ENCODE assay signal across 11 cellular contexts in the genomic region with DNA sequence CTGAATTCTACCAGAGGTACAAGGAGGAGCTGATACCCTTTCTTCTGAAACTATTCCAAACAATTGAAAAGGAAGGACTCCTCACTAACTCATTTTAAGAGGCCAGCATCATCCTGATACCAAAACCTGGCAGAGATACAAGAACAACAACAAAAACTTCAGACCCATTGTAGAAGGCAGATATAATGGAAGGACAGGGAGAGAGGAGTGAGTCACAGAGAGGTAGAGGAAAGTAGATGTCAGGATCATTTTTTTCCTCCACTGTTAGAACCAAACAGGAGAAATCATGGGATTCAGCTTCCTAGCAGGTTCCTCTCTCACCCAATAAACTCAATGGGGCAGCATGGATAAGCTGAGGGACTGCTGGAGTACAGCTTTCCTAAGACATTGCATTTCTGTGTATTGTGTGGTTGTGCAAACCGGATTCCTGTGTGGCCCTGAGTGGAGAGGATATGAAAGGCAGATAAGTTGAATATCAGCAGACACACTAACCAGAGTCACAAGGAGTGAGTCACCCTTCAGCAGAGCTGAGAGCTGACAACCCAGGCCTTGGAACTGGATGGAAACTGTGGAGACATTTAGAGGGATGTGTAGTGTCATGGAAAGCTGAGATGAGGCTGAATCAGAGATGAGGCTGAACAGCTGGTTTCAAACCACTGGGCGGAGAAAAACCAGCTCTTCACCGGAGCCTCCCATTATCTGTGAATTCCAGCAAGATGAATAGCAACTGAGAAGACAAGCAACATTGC.
DNase-seq lines count a peak whose midpoint lies in the region; ATAC-seq and TF ChIP-seq lines count a peak whose summit lies in the region.
"Had no signal": no experiment of that assay in that cellular context is flagged by ENCODE, and none has a peak within 500 bp of the region (broad histone marks: within the 10 kb centered on the region; RNA-seq: fewer than 3 reads in every experiment).

No MANE protein-coding gene starts in this region.

- DNase-seq in H4 (ENCODE audit: low spot score) (peak; percentile 85), adipocyte (ENCODE audit: low read depth) (peak; percentile 91), heart right ventricle (peak in 1 of 2 donors; percentile 19), skeletal muscle cell (ENCODE audit: low read depth) (peak; percentile 98), NCI-H82 treated with DMSO at 0.1 percent for 48 hours (lab: John Stamatoyannopoulos, UW; ENCODE audit: unreplicated experiment) (no peak), SIG-M5 (lab: John Stamatoyannopoulos, UW) (no peak), spleen (no peak)
- DNase-seq: naive thymus-derived CD4-positive, alpha-beta T cell; NCI-H1105 had no signal

- H3K36me3 ChIP-seq in adipocyte (ENCODE audit: control insufficient read depth, insufficient read depth, low read length, severe bottlenecking) (no peaks in the 10 kb centered on the region), heart right ventricle (no peaks in the 10 kb centered on the region), spleen (no peaks in the 10 kb centered on the region)
- H3K36me3 ChIP-seq: cardiac muscle cell had no signal

- ATAC-seq in heart right ventricle (peak; percentile 78 to 97 (median 86)), HG02610 (IDR thresholded peaks at IDR 0.05; ENCODE audit: unreplicated experiment) (no peak)
- ATAC-seq: naive thymus-derived CD4-positive, alpha-beta T cell had no signal

- H3K4me1 ChIP-seq in adipocyte (ENCODE audit: control insufficient read depth, insufficient read depth, low read length) = peaks cover 22% of the 10 kb centered on the region
- no peaks in the 10 kb centered on the region for H3K4me1 ChIP-seq in heart right ventricle
- H3K4me1 ChIP-seq in spleen = no peaks in the 10 kb centered on the region

- H3K27ac ChIP-seq in heart right ventricle (peak overlapping the region in 3 of 10 donors; percentile 3 to 24 (median 17)), spleen (peak overlapping the region in 3 of 8 donors; percentile 26 to 51 (median 30))
- H3K27ac ChIP-seq: cardiac muscle cell had no signal

- TF ChIP-seq CTCF in heart right ventricle (IDR thresholded peaks at IDR 0.05) = no peak
- no peak for TF ChIP-seq CTCF in spleen (IDR thresholded peaks at IDR 0.05 in 8 of 11, conservative IDR thresholded peaks at IDR 0.05 in 3 of 11)

- H3K9me3 ChIP-seq in adipocyte (ENCODE audit: control insufficient read depth, low read length) (no peaks in the 10 kb centered on the region), heart right ventricle (no peaks in the 10 kb centered on the region), spleen (peaks cover 0 to 4% (median 0%) of the 10 kb centered on the region in 8 donors)

- intact Hi-C loops in heart right ventricle (cut with DNase I) = no loop called here
- intact Hi-C loops in spleen (cut with DNase I; ENCODE audit: low total_unique reads) = no loop called here

- TF ChIP-seq POLR2A in spleen (IDR thresholded peaks at IDR 0.05) = no peak

- H3K4me3 ChIP-seq in adipocyte (ENCODE audit: low read length) = peak overlapping the region; percentile 14
- no peak overlapping the region for H3K4me3 ChIP-seq in heart right ventricle
- no peak overlapping the region for H3K4me3 ChIP-seq in skeletal muscle cell (ENCODE audit: low read depth, low read length)
- no peak overlapping the region for H3K4me3 ChIP-seq in spleen
- H3K4me3 ChIP-seq: cardiac muscle cell had no signal

- WGBS in heart right ventricle, 2 donors = 39 to 46% methylated on average over 3 of the region's 3 CpGs
- 68 to 92% (median 75%) methylated on average over 3 of the region's 3 CpGs for WGBS in spleen, 5 donors

- H3K9ac ChIP-seq in adipocyte (ENCODE audit: low read length) = peak overlapping the region; percentile 10

- H3K27me3 ChIP-seq in adipocyte (replicated peaks; ENCODE audit: control insufficient read depth, insufficient read depth, low read length) = no peaks in the 10 kb centered on the region
- no peaks in the 10 kb centered on the region for H3K27me3 ChIP-seq in heart right ventricle
- no peaks in the 10 kb centered on the region for H3K27me3 ChIP-seq in spleen (replicated peaks in 1 of 7)
- H3K27me3 ChIP-seq: cardiac muscle cell had no signal

Comparison
In these comparisons a context has a peak if more than half of its experiments do, and no peak if none do; other contexts are left out.
1. DNase-seq: peak in H4 (single experiment), adipocyte (single experiment) and skeletal muscle cell (single experiment); none in NCI-H82 treated with DMSO at 0.1 percent for 48 hours (single experiment), SIG-M5 (single experiment) and spleen (single experiment).